8 cellular contexts compared by ENCODE assay signal in genomic region chr9:34675048-34675714, GRCh38. TPM values are rescaled to one million over a fixed set of nuclear protein-coding genes. Genes with fewer than 3 reads are reported as not detected.
DNase-seq lines count a peak whose midpoint lies in the region; ATAC-seq and TF ChIP-seq lines count a peak whose summit lies in the region.

No MANE protein-coding gene starts in this region.

- H3K27ac Mint-ChIP-seq in activated B cell treated with CpG ODN at 0.5 μM for 24 hours = no peak overlapping the region

- ATAC-seq in activated B cell treated with CpG ODN at 0.5 μM for 24 hours (ENCODE audit: low read depth) = peak; percentile 71
- no peak for ATAC-seq in GM18867 (IDR thresholded peaks at IDR 0.05; ENCODE audit: unreplicated experiment)

- intact Hi-C loops in activated B cell treated with CpG ODN at 0.5 μM for 24 hours (cut with micrococcal nuclease) = loop anchor here (1.0 kb wide), 1 partner anchor 27 kb away; no protein-coding TSS in a partner anchor

- H3K9me3 Mint-ChIP-seq in activated B cell treated with CpG ODN at 0.5 μM for 24 hours = peaks cover 4% of the 10 kb centered on the region

- DNase-seq in AG04450 (ENCODE audit: low read depth, low spot score) = no peak
- DNase-seq in GM13976 (ENCODE audit: low spot score) = peak; percentile 78
- DNase-seq in NCI-H2107 treated with DMSO at 0.1 percent for 48 hours (lab: John Stamatoyannopoulos, UW; ENCODE audit: unreplicated experiment) = peak; percentile 81
- peak; percentile 24 for DNase-seq in activated B cell treated with CpG ODN at 0.5 μM for 24 hours
- peak; percentile 86 for DNase-seq in dermis blood vessel endothelial cell
- peak; percentile 60 for DNase-seq in medulla oblongata (ENCODE audit: extremely low spot score)
- peak in 5 of 6 experiments; percentile 12 to 48 (median 32) for DNase-seq in stimulated activated naive CD4-positive, alpha-beta T cell (lab: John Stamatoyannopoulos, UW)

- H3K27ac ChIP-seq in AG04450 (ENCODE audit: low read depth, low read length) = no peak overlapping the region

- POLR2A ChIA-PET in AG04450 (lab: Yijun Ruan, JAX) = no interaction called here
- POLR2A ChIA-PET in activated B cell treated with CpG ODN at 0.5 μM for 24 hours (lab: Charles Lee) = no interaction called here

- in situ Hi-C loops in GM13976 (cut with MboI; ENCODE audit: low sequenced_read_pairs, unreplicated experiment) = no loop called here

- H3K4me3 Mint-ChIP-seq in activated B cell treated with CpG ODN at 0.5 μM for 24 hours = no peak overlapping the region

- no peak overlapping the region for H3K4me3 ChIP-seq in AG04450 (ENCODE audit: low read depth, low read length)

- H3K27me3 ChIP-seq in AG04450 (ENCODE audit: control insufficient read depth, insufficient read depth, low read length) = no peaks in the 10 kb centered on the region

- CTCF ChIA-PET in AG04450 (lab: Charles Lee) = interaction anchor here (1.0 to 2.9 kb wide), 3 partner anchors 16 to 27 kb away, joined by 3 to 22 read pairs (median 10); no protein-coding TSS in a partner anchor
- CTCF ChIA-PET in activated B cell treated with CpG ODN at 0.5 μM for 24 hours (lab: Charles Lee) = interaction anchor here (1.0 kb wide), 1 partner anchor 11 kb away, joined by 3 read pairs; no protein-coding TSS in a partner anchor

- TF ChIP-seq CTCF in AG04450 (IDR thresholded peaks at IDR 0.05; ENCODE audit: low read depth, low read length) (peak; percentile 80), GM13976 (IDR thresholded peaks at IDR 0.05; ENCODE audit: borderline replicate concordance, control extremely low read depth, extremely low read depth, insufficient read depth, missing control alignments) (peak; percentile 79), activated B cell treated with CpG ODN at 0.5 μM for 24 hours (IDR thresholded peaks at IDR 0.05) (no peak)

- H3K27me3 Mint-ChIP-seq in activated B cell treated with CpG ODN at 0.5 μM for 24 hours = no peaks in the 10 kb centered on the region

- H3K36me3 Mint-ChIP-seq in activated B cell treated with CpG ODN at 0.5 μM for 24 hours (ENCODE audit: low read depth) = no peaks in the 10 kb centered on the region

- H3K9me3 ChIP-seq in AG04450 (ENCODE audit: control insufficient read depth, insufficient read depth, low read length) = no peaks in the 10 kb centered on the region

- no peaks in the 10 kb centered on the region for H3K4me1 Mint-ChIP-seq in activated B cell treated with CpG ODN at 0.5 μM for 24 hours

RNA-seq across cellular contexts. Expression of gene CCL27, which starts 12.7 kb away (rescaled TPM):
- not detected in 2 replicates for polyA plus RNA-seq in AG04450 (2011; rRNA removed)
- polyA minus RNA-seq in AG04450 (2011; rRNA and poly(A)+ RNA removed) = not detected in 2 replicates
- total RNA-seq in activated B cell treated with CpG ODN at 0.5 μM for 24 hours (not detected in 2 replicates), dermis blood vessel endothelial cell (not detected in 2 replicates)

RNA-seq across cellular contexts. Expression of gene CCL19, which starts 15.9 kb away (rescaled TPM):
- polyA plus RNA-seq in AG04450 (2011; rRNA removed) = not detected in 2 replicates
- not detected in 2 replicates for polyA minus RNA-seq in AG04450 (2011; rRNA and poly(A)+ RNA removed)
- total RNA-seq in activated B cell treated with CpG ODN at 0.5 μM for 24 hours (not detected in 2 replicates), dermis blood vessel endothelial cell (not detected in 2 replicates)

RNA-seq across cellular contexts. Expression of gene IL11RA, which starts 23.2 kb away (rescaled TPM):
- polyA plus RNA-seq in AG04450 (2011; rRNA removed) = 14.6 and 19.0 TPM in 2 replicates
- polyA minus RNA-seq in AG04450 (2011; rRNA and poly(A)+ RNA removed) = 13.8 and 15.7 TPM in 2 replicates
- 11.2 and 18.8 TPM in 2 replicates for total RNA-seq in activated B cell treated with CpG ODN at 0.5 μM for 24 hours
- total RNA-seq in dermis blood vessel endothelial cell = 7.0 and 10.4 TPM in 2 replicates

RNA-seq across cellular contexts. Expression of gene GALT, which starts 28.7 kb away (rescaled TPM):
- 24.8 and 28.4 TPM in 2 replicates for polyA plus RNA-seq in AG04450 (2011; rRNA removed)
- 16.5 and 21.4 TPM in 2 replicates for polyA minus RNA-seq in AG04450 (2011; rRNA and poly(A)+ RNA removed)
- 55.9 and 62.5 TPM in 2 replicates for total RNA-seq in activated B cell treated with CpG ODN at 0.5 μM for 24 hours
- 36.8 and 45.3 TPM in 2 replicates for total RNA-seq in dermis blood vessel endothelial cell

RNA-seq across cellular contexts. Expression of gene CCL21, which starts 34.8 kb away (rescaled TPM):
- polyA plus RNA-seq in AG04450 (2011; rRNA removed) = not detected in 2 replicates
- not detected in 2 replicates for polyA minus RNA-seq in AG04450 (2011; rRNA and poly(A)+ RNA removed)
- total RNA-seq in activated B cell treated with CpG ODN at 0.5 μM for 24 hours = not detected in 2 replicates
- 1.4 and 2.5 TPM in 2 replicates for total RNA-seq in dermis blood vessel endothelial cell
